8 cellular contexts compared by ENCODE assay signal in genomic region chr3:194685723-194686413, GRCh38. TPM values are rescaled to one million over a fixed set of nuclear protein-coding genes. Genes with fewer than 3 reads are reported as not detected.
A peak's percentile ranks its signal among the peaks of the same experiment; 100 is the strongest.
DNase-seq lines count a peak whose midpoint lies in the region; ATAC-seq and TF ChIP-seq lines count a peak whose summit lies in the region.

Gene FAM43A, plus strand, starts transcription at chr3:194685883. Its CDS starts 944 bp downstream, at chr3:194686827.

- peak; percentile 87 for DNase-seq in DMS114 treated with DMSO at 0.1 percent for 48 hours (lab: John Stamatoyannopoulos, UW; ENCODE audit: unreplicated experiment)
- DNase-seq in GOT3 (lab: John Stamatoyannopoulos, UW), result peak; percentile 92
- peak; percentile 79 for DNase-seq in NCI-H128 (lab: John Stamatoyannopoulos, UW; ENCODE audit: unreplicated experiment)
- peak; percentile 37 for DNase-seq in T follicular helper cell (ENCODE audit: low read depth)
- DNase-seq in amniotic epithelial cell (ENCODE audit: low read depth), result peak; percentile 87
- peak; percentile 96 to 98 (median 96) for DNase-seq in heart left ventricle
- peak; percentile 85 to 95 for DNase-seq in trophoblast cell
- peak; percentile 90 for DNase-seq in type B pancreatic cell (ENCODE audit: extremely low spot score, unreplicated experiment)

- peak within 1 kb of the TSS; percentile 9 for H3K14ac ChIP-seq in trophoblast cell (ENCODE audit: low read length)

- peak; percentile 98 to 100 for TF ChIP-seq POLR2A in heart left ventricle (IDR thresholded peaks at IDR 0.05)

- 0 to 1% (median 0%) methylated on average over 42 to 69 of the region's 69 CpGs for WGBS in heart left ventricle, 4 donors
- whole genome bisulfite sequencing in trophoblast cell (ENCODE audit: extremely low coverage, insufficient coverage, insufficient read length), result no CpG with 5 or more reads among the region's 69 CpGs

- peaks cover 12% of the 10 kb centered on the region for H3K79me1 ChIP-seq in trophoblast cell (ENCODE audit: low read length)

- no peaks in the 10 kb centered on the region for H3K36me3 Mint-ChIP-seq in type B pancreatic cell

- peaks cover 57% of the 10 kb centered on the region for H3K27me3 Mint-ChIP-seq in type B pancreatic cell

- intact Hi-C loops in heart left ventricle (cut with DNase I), result loop anchor here (1.0 to 10.0 kb wide), 20 partner anchors 81 to 839 kb away; no protein-coding TSS in a partner anchor

- peak within 1 kb of the TSS; percentile 43 to 94 (median 90) for H3K27ac ChIP-seq in heart left ventricle
- H3K27ac ChIP-seq in trophoblast cell (ENCODE audit: low read depth, low read length), result no peak within 1 kb of the TSS

- H3K18ac ChIP-seq in trophoblast cell (ENCODE audit: low read length), result no peak within 1 kb of the TSS

- H3K36me3 ChIP-seq in heart left ventricle, result peaks cover 0 to 8% (median 0%) of the 10 kb centered on the region in 9 donors
- no peaks in the 10 kb centered on the region for H3K36me3 ChIP-seq in trophoblast cell (ENCODE audit: control insufficient read depth in 1 of 2, insufficient read depth in 2 of 2, low read length in 2 of 2)

- peak in 7 of 12 donors; percentile 7 to 36 (median 31) for TF ChIP-seq CTCF in heart left ventricle (IDR thresholded peaks at IDR 0.05)
- TF ChIP-seq CTCF in type B pancreatic cell (conservative IDR thresholded peaks at IDR 0.05), result peak; percentile 33

- H2AK5ac ChIP-seq in trophoblast cell (ENCODE audit: low read length), result no peak within 1 kb of the TSS

- H3K79me2 ChIP-seq in trophoblast cell (ENCODE audit: control insufficient read depth, insufficient read depth, low read length, poor library complexity), result peaks cover 4% of the 10 kb centered on the region

- H3K4me1 ChIP-seq in heart left ventricle (peaks cover 4 to 63% (median 45%) of the 10 kb centered on the region in 12 donors), trophoblast cell (ENCODE audit: control insufficient read depth in 1 of 2, insufficient read depth in 2 of 2, low read length in 2 of 2) (peaks cover 23 to 30% of the 10 kb centered on the region in 2 experiments)

- H3K27ac Mint-ChIP-seq in type B pancreatic cell, result peak within 1 kb of the TSS; percentile 81

- no peak within 1 kb of the TSS for H2BK5ac ChIP-seq in trophoblast cell (ENCODE audit: low read depth, low read length, poor library complexity)

- ATAC-seq in heart left ventricle, result peak; percentile 84 to 89 (median 86)

- H3K4me3 ChIP-seq in heart left ventricle, result peak within 1 kb of the TSS; percentile 70 to 96 (median 86)
- H3K4me3 ChIP-seq in trophoblast cell (ENCODE audit: low read depth, low read length), result peak within 1 kb of the TSS; percentile 71

- H4K8ac ChIP-seq in trophoblast cell (ENCODE audit: low read depth, low read length), result no peak within 1 kb of the TSS

- H3K9me3 ChIP-seq in heart left ventricle, result no peaks in the 10 kb centered on the region
- peaks cover 4% of the 10 kb centered on the region for H3K9me3 ChIP-seq in trophoblast cell (ENCODE audit: insufficient read depth, low read depth, low read length)

- H3K27me3 ChIP-seq in heart left ventricle (no peaks in the 10 kb centered on the region), trophoblast cell (ENCODE audit: insufficient read depth, low read length) (peaks cover 23% of the 10 kb centered on the region)

- peaks cover 42% of the 10 kb centered on the region for H3K4me1 Mint-ChIP-seq in type B pancreatic cell (ENCODE audit: unreplicated experiment)

- peak within 1 kb of the TSS; percentile 15 for H2AFZ ChIP-seq in trophoblast cell (ENCODE audit: insufficient read depth, low read length, poor library complexity)

- H3K4ac ChIP-seq in trophoblast cell (ENCODE audit: low read depth, low read length), result no peak within 1 kb of the TSS

- H3K9ac ChIP-seq in trophoblast cell (ENCODE audit: low read length), result peak within 1 kb of the TSS; percentile 20

- H2BK120ac ChIP-seq in trophoblast cell (ENCODE audit: insufficient read depth, low read length, poor library complexity), result peak within 1 kb of the TSS; percentile 29

- peak within 1 kb of the TSS; percentile 61 for H3K4me2 ChIP-seq in trophoblast cell (ENCODE audit: low read length)

- H3K23ac ChIP-seq in trophoblast cell (ENCODE audit: low read length), result no peak within 1 kb of the TSS

- H4K91ac ChIP-seq in trophoblast cell (ENCODE audit: low read depth, low read length), result no peak within 1 kb of the TSS

- no peaks in the 10 kb centered on the region for H3K9me3 Mint-ChIP-seq in type B pancreatic cell

- no peak within 1 kb of the TSS for H4K12ac ChIP-seq in trophoblast cell (ENCODE audit: low read depth, low read length)

- no peak within 1 kb of the TSS for H2BK12ac ChIP-seq in trophoblast cell (ENCODE audit: low read length)

- H3K4me3 Mint-ChIP-seq in type B pancreatic cell, result peak within 1 kb of the TSS; percentile 93

RNA-seq across cellular contexts. Expression of gene FAM43A, which starts in this region (rescaled TPM):
- total RNA-seq in heart left ventricle (10 to 100 TPM; 10.5 to 34.8 (median 15.5) TPM), type B pancreatic cell (ENCODE audit: low replicate concordance) (9.3 and 13.9 TPM in 2 replicates)
- 10 to 100 TPM in 1 of 2 donors, 1 to 10 TPM in 1; 7.5 to 23.1 TPM for polyA plus RNA-seq in heart left ventricle
- polyA plus RNA-seq in trophoblast cell (2013), result 23.3 and 27.6 TPM in 2 replicates

Comparison
In these comparisons a context has a peak if more than half of its experiments do, and no peak if none do; other contexts are left out.
1. DNase-seq: peak in every context shown above with its lines; median percentile 96 in heart left ventricle; 92 in GOT3; 90 in trophoblast cell; 90 in type B pancreatic cell; 87 in DMS114 treated with DMSO at 0.1 percent for 48 hours; 87 in amniotic epithelial cell; 79 in NCI-H128; 37 in T follicular helper cell.